22 cellular contexts compared by ENCODE assay signal in genomic region chr18:49597556-49597955, GRCh38. TPM values are rescaled to one million over a fixed set of nuclear protein-coding genes. Genes with fewer than 3 reads are reported as not detected.
DNase-seq lines count a peak whose midpoint lies in the region; TF ChIP-seq lines count a peak whose summit lies in the region.
"Had no signal": no experiment of that assay in that cellular context is flagged by ENCODE, and none has a peak within 500 bp of the region (broad histone marks: within the 10 kb centered on the region; RNA-seq: fewer than 3 reads in every experiment).

No MANE protein-coding gene starts in this region.

- H3K4me3 Mint-ChIP-seq in CD8-positive, alpha-beta memory T cell = no peak overlapping the region
- H3K4me3 Mint-ChIP-seq: CD8-positive, alpha-beta T cell; dendritic cell treated with granulocyte-macrophage colony-stimulating factor and Interleukin-4, amounts not matched to agents 40 ng/mL and 50 ng/mL, for 4 days had no signal

- CTCF ChIA-PET in RWPE1 (lab: Yijun Ruan, JAX) = interaction anchor here (0.7 to 0.9 kb wide), 2 partner anchors 288 to 295 kb away, joined by 3 to 4 read pairs; no protein-coding TSS in a partner anchor
- CTCF ChIA-PET in CD8-positive, alpha-beta memory T cell (lab: Charles Lee) = interaction anchor here (1.2 kb wide), 1 partner anchor 265 kb away, joined by 3 read pairs; no protein-coding TSS in a partner anchor

- H3K4me3 ChIP-seq in fibroblast of pulmonary artery (replicated peaks; ENCODE audit: low read depth, low read length) = no peak overlapping the region
- H3K4me3 ChIP-seq in smooth muscle cell = no peak overlapping the region
- no peak overlapping the region for H3K4me3 ChIP-seq in CD8-positive, alpha-beta memory T cell (ENCODE audit: low read length)

- H3K9me3 ChIP-seq in smooth muscle cell (replicated peaks; ENCODE audit: low read depth) = no peaks in the 10 kb centered on the region
- H3K9me3 ChIP-seq in CD8-positive, alpha-beta memory T cell (ENCODE audit: low read length) = no peaks in the 10 kb centered on the region
- H3K9me3 ChIP-seq: neutrophil had no signal

- H3K9me3 Mint-ChIP-seq in CD8-positive, alpha-beta memory T cell = no peaks in the 10 kb centered on the region
- H3K9me3 Mint-ChIP-seq: CD8-positive, alpha-beta T cell; dendritic cell treated with granulocyte-macrophage colony-stimulating factor and Interleukin-4, amounts not matched to agents 40 ng/mL and 50 ng/mL, for 4 days had no signal

- no peaks in the 10 kb centered on the region for H3K27me3 ChIP-seq in smooth muscle cell (ENCODE audit: low read depth)
- H3K27me3 ChIP-seq in CD8-positive, alpha-beta memory T cell (ENCODE audit: insufficient read depth, low read length, poor library complexity, severe bottlenecking) = no peaks in the 10 kb centered on the region
- H3K27me3 ChIP-seq: neutrophil had no signal

- H3F3A ChIP-seq in smooth muscle cell (ENCODE audit: low read depth) = peaks cover 10% of the 10 kb centered on the region

- no peaks in the 10 kb centered on the region for H4K20me1 ChIP-seq in smooth muscle cell (ENCODE audit: low read depth)

- no peak overlapping the region for H3K27ac Mint-ChIP-seq in CD8-positive, alpha-beta memory T cell
- H3K27ac Mint-ChIP-seq: CD8-positive, alpha-beta T cell; dendritic cell treated with granulocyte-macrophage colony-stimulating factor and Interleukin-4, amounts not matched to agents 40 ng/mL and 50 ng/mL, for 4 days had no signal

- H3K4me1 Mint-ChIP-seq in CD8-positive, alpha-beta memory T cell = peaks cover 2 to 6% (median 5%) of the 10 kb centered on the region in 3 donors

- no peaks in the 10 kb centered on the region for H3K36me3 Mint-ChIP-seq in CD8-positive, alpha-beta memory T cell
- H3K36me3 Mint-ChIP-seq: CD8-positive, alpha-beta T cell had no signal

- TF ChIP-seq CTCF in RWPE1 (conservative IDR thresholded peaks at IDR 0.05; ENCODE audit: low read depth) (no peak), fibroblast of pulmonary artery (IDR thresholded peaks at IDR 0.05; ENCODE audit: low read length, missing control alignments) (no peak), smooth muscle cell (IDR thresholded peaks at IDR 0.05; ENCODE audit: borderline replicate concordance, insufficient read depth, poor library complexity, severe bottlenecking) (no peak)

- peaks cover 3 to 27% of the 10 kb centered on the region in 2 donors for H3K27me3 Mint-ChIP-seq in CD8-positive, alpha-beta memory T cell

- DNase-seq in NCI-H82 (lab: John Stamatoyannopoulos, UW) (peak; percentile 11), NCI-H82 treated with DMSO at 0.1 percent for 48 hours (lab: John Stamatoyannopoulos, UW; ENCODE audit: unreplicated experiment) (no peak), RWPE1 (ENCODE audit: low spot score) (peak; percentile 5), fibroblast of pulmonary artery (ENCODE audit: low read depth) (peak; percentile 44), smooth muscle cell (lab: John Stamatoyannopoulos, UW; ENCODE audit: unreplicated experiment) (no peak), germinal center (ENCODE audit: low spot score) (no peak)
- no peak for DNase-seq in CD8-positive, alpha-beta memory T cell
- DNase-seq in stimulated activated CD4-positive, alpha-beta T cell treated with anti-CD3 and anti-CD28 coated beads, Interleukin-2, amount 100 ng/mL, for 24 hours = no peak
- DNase-seq: ACHN; activated CD4-positive, alpha-beta T cell treated with anti-CD3 and anti-CD28 coated beads for 1 hour; activated CD8-positive, alpha-beta memory T cell treated with anti-CD3 and anti-CD28 coated beads, Interleukin-2, amount 50 U/mL, for 4 hours; aorta; CD8-positive, alpha-beta T cell; erythroblast; head of caudate nucleus; midbrain; NCI-H2107; NK-92 treated with Interleukin-12 subunit alpha and Interleukin-12 subunit beta, amount 100 ng/mL, for 24 hours; SHP77 treated with DMSO at 0.1 percent for 48 hours; stimulated activated CD4-positive, alpha-beta T cell treated with anti-CD3 and anti-CD28 coated beads, Interleukin-1b, Interleukin-23, amount 100 ng/mL, for 48 hours had no signal

- H3K36me3 ChIP-seq in smooth muscle cell (ENCODE audit: low read depth) = no peaks in the 10 kb centered on the region
- H3K36me3 ChIP-seq in CD8-positive, alpha-beta memory T cell (ENCODE audit: insufficient read depth, low read length) = no peaks in the 10 kb centered on the region
- H3K36me3 ChIP-seq: neutrophil had no signal

- peak overlapping the region; percentile 17 for H3K4me2 ChIP-seq in smooth muscle cell

- H2AFZ ChIP-seq in smooth muscle cell (ENCODE audit: low read depth) = no peak overlapping the region

- WGBS in smooth muscle cell (ENCODE audit: low lambda C conversion rate) = 48% methylated on average over 4 of the region's 4 CpGs

- no peak overlapping the region for H3K9ac ChIP-seq in smooth muscle cell (ENCODE audit: low read depth)

- H3K27ac ChIP-seq in RWPE1 (peak overlapping the region; percentile 61), smooth muscle cell (ENCODE audit: low read depth) (peak overlapping the region; percentile 70)
- H3K27ac ChIP-seq in CD8-positive, alpha-beta memory T cell (ENCODE audit: low read depth, low read length) = no peak overlapping the region
- H3K27ac ChIP-seq: neutrophil had no signal

- H3K4me1 ChIP-seq in smooth muscle cell (ENCODE audit: low read depth) = peaks cover 10% of the 10 kb centered on the region
- no peaks in the 10 kb centered on the region for H3K4me1 ChIP-seq in CD8-positive, alpha-beta memory T cell (ENCODE audit: insufficient read depth, low read length)

- no peaks in the 10 kb centered on the region for H3K79me2 ChIP-seq in smooth muscle cell (ENCODE audit: low read depth)

- POLR2A ChIA-PET in RWPE1 (lab: Yijun Ruan, JAX; ENCODE audit: low non-redundant PET) = no interaction called here
- POLR2A ChIA-PET in CD8-positive, alpha-beta memory T cell (lab: Charles Lee) = no interaction called here

RNA-seq across cellular contexts. Expression of gene LIPG, which starts 35.7 kb away (rescaled TPM):
- 25.6 and 34.1 TPM in 2 replicates for total RNA-seq in smooth muscle cell
- 15.3 and 25.5 TPM in 2 replicates for polyA plus RNA-seq in smooth muscle cell
- not detected for total RNA-seq in CD8-positive, alpha-beta memory T cell
- polyA plus RNA-seq in CD8-positive, alpha-beta memory T cell = not detected
- total RNA-seq: CD8-positive, alpha-beta T cell had no signal

Comparison
In these comparisons a context has a peak if more than half of its experiments do, and no peak if none do; other contexts are left out.
1. DNase-seq: peak in NCI-H82 (single experiment), RWPE1 (single experiment) and fibroblast of pulmonary artery (single experiment); none in NCI-H82 treated with DMSO at 0.1 percent for 48 hours (single experiment), smooth muscle cell (single experiment), germinal center (single experiment), CD8-positive, alpha-beta memory T cell (0 of 5) and stimulated activated CD4-positive, alpha-beta T cell treated with anti-CD3 and anti-CD28 coated beads, Interleukin-2, amount 100 ng/mL, for 24 hours (0 of 2).
2. RNA of gene LIPG, which starts 35.7 kb away (total RNA-seq): 25.6 to 34.1 TPM in smooth muscle cell; not detected in CD8-positive, alpha-beta memory T cell; every median in the first group is over 10 times any median in the second.